Comparison of ENCODE assay signal across 21 cellular contexts in the genomic region with DNA sequence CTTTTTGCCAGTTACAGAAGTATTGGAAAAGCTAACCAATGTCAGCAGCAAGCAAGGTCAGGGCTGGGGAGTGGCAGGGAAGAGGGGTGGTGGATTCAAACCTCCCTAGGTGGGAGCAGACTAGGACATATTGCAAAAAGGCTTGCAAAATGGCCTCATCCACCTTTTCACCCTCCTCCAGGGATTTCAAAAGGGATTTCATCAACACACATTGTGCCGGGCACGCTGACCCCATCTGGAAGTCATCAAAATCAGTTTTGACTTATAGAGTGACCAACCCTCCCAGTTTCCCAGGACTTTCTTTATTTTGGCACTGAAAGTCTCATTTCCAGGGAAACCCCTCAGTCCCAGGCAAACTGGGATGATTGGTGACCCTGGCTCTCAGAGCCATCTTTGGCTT.
DNase-seq lines count a peak whose midpoint lies in the region; ATAC-seq and TF ChIP-seq lines count a peak whose summit lies in the region.
"Had no signal": no experiment of that assay in that cellular context is flagged by ENCODE, and none has a peak within 500 bp of the region (broad histone marks: within the 10 kb centered on the region; RNA-seq: fewer than 3 reads in every experiment).

No MANE protein-coding gene starts in this region.

- peaks cover 27% of the 10 kb centered on the region for H3K4me1 Mint-ChIP-seq in osteocyte (ENCODE audit: unreplicated experiment)

- H3K27me3 ChIP-seq in ACC112 (ENCODE audit: insufficient read depth, low read length) (no peaks in the 10 kb centered on the region), heart left ventricle (peaks cover 0 to 49% (median 10%) of the 10 kb centered on the region in 9 donors)

- peaks cover 57% of the 10 kb centered on the region for H3K4me1 ChIP-seq in ACC112 (ENCODE audit: control insufficient read depth, insufficient read depth, low read length, unreplicated experiment)
- H3K4me1 ChIP-seq in heart left ventricle = no peaks in the 10 kb centered on the region

- H2AFZ ChIP-seq in ACC112 (ENCODE audit: low read length, unreplicated experiment) = no peak overlapping the region

- H3K36me3 ChIP-seq in ACC112 (ENCODE audit: insufficient read depth, low read length) (no peaks in the 10 kb centered on the region), heart left ventricle (no peaks in the 10 kb centered on the region)

- TF ChIP-seq POLR2A in heart left ventricle (IDR thresholded peaks at IDR 0.05) = no peak

- peaks cover 6% of the 10 kb centered on the region for H3K9me3 Mint-ChIP-seq in osteocyte (ENCODE audit: unreplicated experiment)

- WGBS in heart left ventricle, 4 donors = 39 to 60% (median 43%) methylated on average over 2 of the region's 2 CpGs

- no peak overlapping the region for H3K4me3 Mint-ChIP-seq in osteocyte (ENCODE audit: unreplicated experiment)

- no peaks in the 10 kb centered on the region for H3K79me2 ChIP-seq in ACC112 (ENCODE audit: control insufficient read depth, insufficient read depth, low read length, unreplicated experiment)

- no peak overlapping the region for H3K27ac Mint-ChIP-seq in osteocyte (ENCODE audit: unreplicated experiment)

- DNase-seq in SK-N-DZ (ENCODE audit: low spot score) (peak; percentile 25), fibroblast of mammary gland (ENCODE audit: low read depth) (peak; percentile 96), osteocyte (ENCODE audit: extremely low spot score, unreplicated experiment) (peak; percentile 60), heart left ventricle (no peak), ecto neural progenitor cell (ENCODE audit: low spot score) (no peak), HPDE6-E6E7 (ENCODE audit: extremely low spot score) (no peak)
- DNase-seq: Caco-2, DMS53, KBM-7, NCI-H1048, NCI-H1694, NCI-H2107, NCI-H226, NCI-H526 treated with DMSO at 0.1 percent for 48 hours, PC-3, SK-N-SH had no signal

- TF ChIP-seq CTCF in fibroblast of mammary gland (conservative IDR thresholded peaks at IDR 0.05; ENCODE audit: control insufficient read depth, insufficient read depth, low read depth, low read length) (no peak), osteocyte (IDR thresholded peaks at IDR 0.05) (no peak), heart left ventricle (IDR thresholded peaks at IDR 0.05) (no peak)

- ATAC-seq in GM19324 (IDR thresholded peaks at IDR 0.05; ENCODE audit: low FRiP score, unreplicated experiment) = no peak
- ATAC-seq in heart left ventricle = no peak
- ATAC-seq: PC-3 had no signal

- peaks cover 16% of the 10 kb centered on the region for H3K27me3 Mint-ChIP-seq in osteocyte (ENCODE audit: unreplicated experiment)

- H3K27ac ChIP-seq in ACC112 (ENCODE audit: low read depth, low read length) (peak overlapping the region; percentile 97; the same call in 1 of the 2 replicates), heart left ventricle (no peak overlapping the region)
- H3K27ac ChIP-seq: 22Rv1, C4-2B, HL-60 had no signal

- intact Hi-C loops in heart left ventricle (cut with DNase I) = no loop called here

- H3K36me3 Mint-ChIP-seq in osteocyte (ENCODE audit: unreplicated experiment) = no peaks in the 10 kb centered on the region

- no peaks in the 10 kb centered on the region for H3K9me3 ChIP-seq in heart left ventricle
- H3K9me3 ChIP-seq: SK-N-SH had no signal

- H3K4me3 ChIP-seq in ACC112 (ENCODE audit: low read depth, low read length) (no peak overlapping the region), fibroblast of mammary gland (ENCODE audit: control insufficient read depth, low read depth, low read length) (no peak overlapping the region), heart left ventricle (no peak overlapping the region)

Comparison
In these comparisons a context has a peak if more than half of its experiments do, and no peak if none do; other contexts are left out.
1. DNase-seq: peak in SK-N-DZ (single experiment), fibroblast of mammary gland (single experiment) and osteocyte (single experiment); none in heart left ventricle (0 of 5), ecto neural progenitor cell (single experiment) and HPDE6-E6E7 (single experiment).